ENCODE assay signal across 11 cellular contexts in the genomic region with DNA sequence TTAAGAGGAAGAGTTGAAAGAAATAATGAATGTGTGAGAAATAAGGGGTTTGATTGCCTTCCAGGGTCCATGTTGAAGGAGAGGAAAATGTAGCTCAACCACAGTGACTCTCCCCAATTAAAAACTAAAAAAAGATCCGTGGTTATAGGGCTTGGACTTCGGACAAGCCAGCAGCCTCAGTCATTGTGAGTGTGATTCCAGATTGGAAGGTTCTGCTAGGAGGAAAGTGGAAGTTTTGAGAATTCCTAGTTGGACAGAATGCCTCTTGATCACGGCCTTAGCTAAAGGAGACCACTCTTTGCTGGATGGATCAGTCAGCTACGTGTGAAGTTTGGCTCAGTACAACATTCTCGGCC. TPM values are rescaled to one million over a fixed set of nuclear protein-coding genes. Genes with fewer than 3 reads are reported as not detected.
DNase-seq lines count a peak whose midpoint lies in the region; ATAC-seq, FAIRE-seq and TF ChIP-seq lines count a peak whose summit lies in the region.
"Had no signal": no experiment of that assay in that cellular context is flagged by ENCODE, and none has a peak within 500 bp of the region (broad histone marks: within the 10 kb centered on the region; RNA-seq: fewer than 3 reads in every experiment).

No MANE protein-coding gene starts in this region.

- POLR2A ChIA-PET in A549 (lab: Yijun Ruan, JAX) = no interaction called here

- TF ChIP-seq RAD21 in A549 (conservative IDR thresholded peaks at IDR 0.05 in 1 of 2, IDR thresholded peaks at IDR 0.05 in 1 of 2) = no peak

- no peaks in the 10 kb centered on the region for H3K27me3 ChIP-seq in astrocyte (ENCODE audit: insufficient read depth, low read length)
- no peaks in the 10 kb centered on the region for H3K27me3 ChIP-seq in muscle layer of colon (ENCODE audit: control insufficient read depth in 1 of 2, insufficient read depth in 2 of 2, low read length in 2 of 2)
- H3K27me3 ChIP-seq: foreskin keratinocyte had no signal

- H3K4me3 Mint-ChIP-seq in astrocyte (ENCODE audit: unreplicated experiment) = peak overlapping the region; percentile 55

- TF ChIP-seq CTCF in A549 (IDR thresholded peaks at IDR 0.05) (no peak), GM12865 (IDR thresholded peaks at IDR 0.05; ENCODE audit: insufficient read depth, low read depth, low read length, missing control alignments) (no peak), astrocyte (IDR thresholded peaks at IDR 0.05; ENCODE audit: insufficient read depth, low read depth, low read length) (no peak)

- H3K9ac ChIP-seq in astrocyte (ENCODE audit: low read length) (peak overlapping the region; percentile 4), muscle layer of colon (ENCODE audit: low read length) (peak overlapping the region; percentile 14)

- H3K9me3 ChIP-seq in A549 (no peaks in the 10 kb centered on the region), astrocyte (ENCODE audit: insufficient read depth, low read depth, low read length) (no peaks in the 10 kb centered on the region), muscle layer of colon (ENCODE audit: low read length) (no peaks in the 10 kb centered on the region)

- no peak for TF ChIP-seq EP300 in A549 (IDR thresholded peaks at IDR 0.05)

- H3K36me3 Mint-ChIP-seq in astrocyte (ENCODE audit: low read depth, unreplicated experiment) = peaks cover 8% of the 10 kb centered on the region

- no peaks in the 10 kb centered on the region for H3K9me3 Mint-ChIP-seq in astrocyte (ENCODE audit: unreplicated experiment)

- peaks cover 98% of the 10 kb centered on the region for H3K79me2 ChIP-seq in astrocyte (ENCODE audit: insufficient read depth, low read length)

- H2AFZ ChIP-seq in astrocyte (ENCODE audit: low read depth, low read length) = no peak overlapping the region

- H3K4me3 ChIP-seq in A549 = no peak overlapping the region
- H3K4me3 ChIP-seq in GM12865 (ENCODE audit: low read depth, low read length) = 0 out of 2 replicates have a peak overlapping the region, but pooled peaks have one; percentile 3
- H3K4me3 ChIP-seq in astrocyte (ENCODE audit: insufficient read depth, low read depth, low read length) = no peak overlapping the region
- H3K4me3 ChIP-seq in muscle layer of colon (ENCODE audit: low read depth in 1 of 2, low read length in 2 of 2) = peak overlapping the region in 1 of 2 donors; percentile 11

- FAIRE-seq in A549 (lab: Jason Lieb, UNC) = no peak
- no peak for FAIRE-seq in astrocyte (lab: Jason Lieb, UNC)
- FAIRE-seq in RCC 7860 (lab: Jason Lieb, UNC) = no peak
- FAIRE-seq: D721Med had no signal

- H3K27ac ChIP-seq in A549 (no peak overlapping the region), astrocyte (ENCODE audit: low read depth, low read length) (no peak overlapping the region), muscle layer of colon (ENCODE audit: low read depth, low read length) (peak overlapping the region; percentile 28)
- H3K27ac ChIP-seq: foreskin keratinocyte had no signal

- 54% methylated on average over 5 of the region's 5 CpGs for WGBS in A549 (ENCODE audit: missing lambda C conversion rate)

- H3K27me3 Mint-ChIP-seq in astrocyte (ENCODE audit: low read depth, unreplicated experiment) = no peaks in the 10 kb centered on the region

- H3K4me2 ChIP-seq in A549 = peak overlapping the region; percentile 34
- peak overlapping the region; percentile 7 for H3K4me2 ChIP-seq in astrocyte (ENCODE audit: low read length)

- peak overlapping the region; percentile 54 for H3K27ac Mint-ChIP-seq in astrocyte (ENCODE audit: unreplicated experiment)

- peaks cover 95% of the 10 kb centered on the region for H4K20me1 ChIP-seq in astrocyte (ENCODE audit: insufficient read depth, low read length)

- H3K36me3 ChIP-seq in astrocyte (ENCODE audit: insufficient read depth, low read length) (no peaks in the 10 kb centered on the region), muscle layer of colon (ENCODE audit: insufficient read depth, low read length) (peaks cover 3% of the 10 kb centered on the region)

- no peak for TF ChIP-seq POLR2A in A549 (IDR thresholded peaks at IDR 0.05; ENCODE audit: low read length)

- H3K4me1 ChIP-seq in A549 (peaks cover 93% of the 10 kb centered on the region), astrocyte (ENCODE audit: insufficient read depth, low read length) (peaks cover 31% of the 10 kb centered on the region), muscle layer of colon (ENCODE audit: insufficient read depth, low read length) (peaks cover 52% of the 10 kb centered on the region)

- ATAC-seq in A549 = no peak
- ATAC-seq: foreskin keratinocyte had no signal

- CTCF ChIA-PET in A549 (lab: Yijun Ruan, JAX) = interaction anchor here (1.9 kb wide), 1 partner anchor 16 kb away, joined by 6 read pairs; no protein-coding TSS in a partner anchor

- peaks cover 64% of the 10 kb centered on the region for H3K4me1 Mint-ChIP-seq in astrocyte (ENCODE audit: low read depth, unreplicated experiment)

- no peak for DNase-seq in A549 (ENCODE audit: low read depth in 1 of 2, low spot score in 1 of 2)
- DNase-seq in GM12865 (ENCODE audit: low read depth) = no peak
- peak; percentile 55 for DNase-seq in astrocyte (ENCODE audit: low read depth)
- DNase-seq in H4 (ENCODE audit: low spot score) = no peak
- DNase-seq in DMS153 treated with DMSO at 0.1 percent for 48 hours (lab: John Stamatoyannopoulos, UW; ENCODE audit: unreplicated experiment) = no peak
- no peak for DNase-seq in hepatic stellate cell (ENCODE audit: low spot score)
- no peak for DNase-seq in RCC 7860 (ENCODE audit: low spot score)
- DNase-seq: anterior cingulate cortex, foreskin keratinocyte had no signal

TF ChIP-seq in A549, 52 proteins besides CTCF, POLR2A, EP300 and RAD21 (continues in another document):
- TF ChIP-seq MAZ (IDR thresholded peaks at IDR 0.05; ENCODE audit: borderline replicate concordance, low read depth, low read length) = no peak
- no peak for TF ChIP-seq HOXB5 (CRISPR knock-in tag; IDR thresholded peaks at IDR 0.05)
- TF ChIP-seq, protein P1, sequence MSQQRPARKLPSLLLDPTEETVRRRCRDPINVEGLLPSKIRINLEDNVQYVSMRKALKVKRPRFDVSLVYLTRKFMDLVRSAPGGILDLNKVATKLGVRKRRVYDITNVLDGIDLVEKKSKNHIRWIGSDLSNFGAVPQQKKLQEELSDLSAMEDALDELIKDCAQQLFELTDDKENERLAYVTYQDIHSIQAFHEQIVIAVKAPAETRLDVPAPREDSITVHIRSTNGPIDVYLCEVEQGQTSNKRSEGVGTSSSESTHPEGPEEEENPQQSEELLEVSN (IDR thresholded peaks at IDR 0.05; ENCODE audit: borderline replicate concordance, low read depth) = no peak
- TF ChIP-seq, protein P2, sequence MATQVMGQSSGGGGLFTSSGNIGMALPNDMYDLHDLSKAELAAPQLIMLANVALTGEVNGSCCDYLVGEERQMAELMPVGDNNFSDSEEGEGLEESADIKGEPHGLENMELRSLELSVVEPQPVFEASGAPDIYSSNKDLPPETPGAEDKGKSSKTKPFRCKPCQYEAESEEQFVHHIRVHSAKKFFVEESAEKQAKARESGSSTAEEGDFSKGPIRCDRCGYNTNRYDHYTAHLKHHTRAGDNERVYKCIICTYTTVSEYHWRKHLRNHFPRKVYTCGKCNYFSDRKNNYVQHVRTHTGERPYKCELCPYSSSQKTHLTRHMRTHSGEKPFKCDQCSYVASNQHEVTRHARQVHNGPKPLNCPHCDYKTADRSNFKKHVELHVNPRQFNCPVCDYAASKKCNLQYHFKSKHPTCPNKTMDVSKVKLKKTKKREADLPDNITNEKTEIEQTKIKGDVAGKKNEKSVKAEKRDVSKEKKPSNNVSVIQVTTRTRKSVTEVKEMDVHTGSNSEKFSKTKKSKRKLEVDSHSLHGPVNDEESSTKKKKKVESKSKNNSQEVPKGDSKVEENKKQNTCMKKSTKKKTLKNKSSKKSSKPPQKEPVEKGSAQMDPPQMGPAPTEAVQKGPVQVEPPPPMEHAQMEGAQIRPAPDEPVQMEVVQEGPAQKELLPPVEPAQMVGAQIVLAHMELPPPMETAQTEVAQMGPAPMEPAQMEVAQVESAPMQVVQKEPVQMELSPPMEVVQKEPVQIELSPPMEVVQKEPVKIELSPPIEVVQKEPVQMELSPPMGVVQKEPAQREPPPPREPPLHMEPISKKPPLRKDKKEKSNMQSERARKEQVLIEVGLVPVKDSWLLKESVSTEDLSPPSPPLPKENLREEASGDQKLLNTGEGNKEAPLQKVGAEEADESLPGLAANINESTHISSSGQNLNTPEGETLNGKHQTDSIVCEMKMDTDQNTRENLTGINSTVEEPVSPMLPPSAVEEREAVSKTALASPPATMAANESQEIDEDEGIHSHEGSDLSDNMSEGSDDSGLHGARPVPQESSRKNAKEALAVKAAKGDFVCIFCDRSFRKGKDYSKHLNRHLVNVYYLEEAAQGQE (IDR thresholded peaks at IDR 0.05) = no peak
- TF ChIP-seq, protein P3, sequence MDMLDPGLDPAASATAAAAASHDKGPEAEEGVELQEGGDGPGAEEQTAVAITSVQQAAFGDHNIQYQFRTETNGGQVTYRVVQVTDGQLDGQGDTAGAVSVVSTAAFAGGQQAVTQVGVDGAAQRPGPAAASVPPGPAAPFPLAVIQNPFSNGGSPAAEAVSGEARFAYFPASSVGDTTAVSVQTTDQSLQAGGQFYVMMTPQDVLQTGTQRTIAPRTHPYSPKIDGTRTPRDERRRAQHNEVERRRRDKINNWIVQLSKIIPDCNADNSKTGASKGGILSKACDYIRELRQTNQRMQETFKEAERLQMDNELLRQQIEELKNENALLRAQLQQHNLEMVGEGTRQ (IDR thresholded peaks at IDR 0.05) = no peak
- no peak for TF ChIP-seq FOSL2 (IDR thresholded peaks at IDR 0.05)
- no peak for TF ChIP-seq FOSL2 (CRISPR knock-in tag; IDR thresholded peaks at IDR 0.05)
- no peak for TF ChIP-seq RCOR1 (IDR thresholded peaks at IDR 0.05; ENCODE audit: low read depth, low read length)
- no peak for TF ChIP-seq TP53 (CRISPR knock-in tag; IDR thresholded peaks at IDR 0.05)
- TF ChIP-seq, protein P4, sequence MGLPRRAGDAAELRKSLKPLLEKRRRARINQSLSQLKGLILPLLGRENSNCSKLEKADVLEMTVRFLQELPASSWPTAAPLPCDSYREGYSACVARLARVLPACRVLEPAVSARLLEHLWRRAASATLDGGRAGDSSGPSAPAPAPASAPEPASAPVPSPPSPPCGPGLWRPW (IDR thresholded peaks at IDR 0.05) = no peak

RNA-seq across cellular contexts. Expression of a gene that starts 27.3 kb away (rescaled TPM):
- polyA plus RNA-seq in A549 (2011; rRNA removed) (387 and 439 TPM in 2 replicates), A549 (2017; fragmentation: RNase III; extraction: RNeasy Plus Mini Kit Qiagen cat#74134 plus additional on column Dnase treatment) (235 to 282 TPM (median 257 TPM) in 3 replicates)
- 153 and 161 TPM in 2 replicates for polyA plus RNA-seq in A549 (2012; cell fraction: cytosol; rRNA removed)
- 1,973 and 2,223 TPM in 2 replicates for polyA plus RNA-seq in A549 (2012; cell fraction: nucleus; rRNA removed)
- polyA minus RNA-seq in A549 (2011; rRNA and poly(A)+ RNA removed) = 1,159 and 1,213 TPM in 2 replicates
- total RNA-seq in astrocyte = 434 and 521 TPM in 2 replicates
- total RNA-seq in H4 (2014; rRNA removed; shearing (Covaris generic)) = 47.2 and 57.1 TPM in 2 replicates
